Comparison of ENCODE assay signal across 12 cellular contexts in the genomic region with DNA sequence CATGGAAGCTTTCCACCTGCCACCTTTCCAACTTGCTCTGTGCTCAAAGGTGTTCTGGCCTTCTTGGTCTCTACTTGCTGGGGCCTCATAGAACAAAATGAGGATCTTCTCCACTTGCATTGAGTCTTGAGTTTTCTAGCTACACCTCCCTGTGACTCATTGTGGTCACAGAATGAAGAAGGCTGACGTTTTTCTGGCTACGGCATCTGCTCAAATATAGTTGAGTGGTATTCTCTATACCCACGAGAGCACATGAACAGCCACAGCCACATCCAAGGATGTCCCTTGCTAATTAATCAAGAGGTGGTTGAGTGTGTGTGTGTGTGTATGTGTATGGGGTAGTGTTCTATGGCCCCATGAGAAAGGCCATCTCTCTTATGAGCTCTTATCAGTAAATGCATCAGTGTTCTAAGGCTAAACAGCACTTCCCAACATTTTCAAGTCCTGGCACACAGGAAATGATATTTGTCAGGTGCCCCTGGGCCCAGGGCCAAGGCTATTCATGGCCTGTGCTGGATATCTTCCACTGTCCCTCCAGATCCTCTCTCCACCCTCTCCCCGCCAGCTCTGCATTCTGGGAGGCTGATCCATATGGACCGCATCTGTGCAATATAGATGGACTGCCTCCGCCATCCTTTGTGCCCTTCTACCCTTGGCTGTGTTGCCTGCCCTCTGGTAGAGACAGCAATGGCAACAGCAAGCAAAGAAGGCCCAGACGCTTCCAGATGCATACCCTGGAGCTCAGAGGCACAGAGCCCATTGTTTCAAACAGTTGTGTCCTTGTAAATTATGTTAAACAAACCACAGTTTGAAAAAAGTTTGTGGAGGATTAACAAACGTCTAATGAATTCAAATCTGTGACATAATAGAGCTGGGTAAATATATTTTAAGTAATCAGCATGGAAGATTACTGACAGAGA.
DNase-seq lines count a peak whose midpoint lies in the region; ATAC-seq and TF ChIP-seq lines count a peak whose summit lies in the region.
"Had no signal": no experiment of that assay in that cellular context is flagged by ENCODE, and none has a peak within 500 bp of the region (broad histone marks: within the 10 kb centered on the region; RNA-seq: fewer than 3 reads in every experiment).

No MANE protein-coding gene starts in this region.

- no peak overlapping the region for H2BK5ac ChIP-seq in mesenchymal stem cell (ENCODE audit: low read depth, low read length, poor library complexity, severe bottlenecking)

- no peak overlapping the region for H3K4ac ChIP-seq in mesenchymal stem cell (ENCODE audit: low read depth in 1 of 2, low read length in 2 of 2)

- no peak overlapping the region for H2BK12ac ChIP-seq in mesenchymal stem cell (ENCODE audit: low read length in 2 of 2)

- no peak overlapping the region for H2BK120ac ChIP-seq in mesenchymal stem cell (ENCODE audit: low read depth, low read length)

- no peaks in the 10 kb centered on the region for H3K9me3 ChIP-seq in mesenchymal stem cell (ENCODE audit: control insufficient read depth, low read length)
- H3K9me3 ChIP-seq in ovary = no peaks in the 10 kb centered on the region
- H3K9me3 ChIP-seq: esophagus muscularis mucosa, suprapubic skin had no signal

- peak; percentile 32 for DNase-seq in Daoy (ENCODE audit: low read depth)
- peak; percentile 87 for DNase-seq in MV-4-11 (lab: John Stamatoyannopoulos, UW)
- DNase-seq in activated CD8-positive, alpha-beta T cell treated with anti-CD3 and anti-CD28 coated beads, Interleukin-2, amount 10 ng/mL, durations not matched to agents 7 days and 5 days = peak; percentile 67
- DNase-seq in mesenchymal stem cell = peak; percentile 42
- DNase-seq in coronary artery (ENCODE audit: low spot score) = no peak
- no peak for DNase-seq in ovary
- DNase-seq in Kasumi-1 (lab: John Stamatoyannopoulos, UW) = no peak
- DNase-seq: activated naive CD4-positive, alpha-beta T cell treated with anti-CD3 and anti-CD28 coated beads, Interleukin-2, amount 50 U/mL, for 16 hours; NCI-H1417 treated with DMSO at 0.1 percent for 48 hours had no signal

- POLR2A ChIA-PET in activated CD8-positive, alpha-beta T cell treated with anti-CD3 and anti-CD28 coated beads, Interleukin-2, amount 10 ng/mL, durations not matched to agents 7 days and 5 days (lab: Charles Lee) = no interaction called here

- H3K27ac Mint-ChIP-seq in activated CD8-positive, alpha-beta T cell treated with anti-CD3 and anti-CD28 coated beads, Interleukin-2, amount 10 ng/mL, durations not matched to agents 7 days and 5 days = peak overlapping the region; percentile 24

- H3K4me3 Mint-ChIP-seq in activated CD8-positive, alpha-beta T cell treated with anti-CD3 and anti-CD28 coated beads, Interleukin-2, amount 10 ng/mL, durations not matched to agents 7 days and 5 days = no peak overlapping the region

- peaks cover 31% of the 10 kb centered on the region for H3K4me1 Mint-ChIP-seq in activated CD8-positive, alpha-beta T cell treated with anti-CD3 and anti-CD28 coated beads, Interleukin-2, amount 10 ng/mL, durations not matched to agents 7 days and 5 days (ENCODE audit: low read depth)

- intact Hi-C loops in ovary (cut with DNase I) = no loop called here

- no peaks in the 10 kb centered on the region for H3K9me3 Mint-ChIP-seq in activated CD8-positive, alpha-beta T cell treated with anti-CD3 and anti-CD28 coated beads, Interleukin-2, amount 10 ng/mL, durations not matched to agents 7 days and 5 days (ENCODE audit: insufficient read depth)

- H3K18ac ChIP-seq in mesenchymal stem cell (ENCODE audit: low read depth in 1 of 2, low read length in 2 of 2) = no peak overlapping the region

- no peak overlapping the region for H3K14ac ChIP-seq in mesenchymal stem cell (ENCODE audit: low read length in 2 of 2)

- no peak for TF ChIP-seq POLR2A in ovary (IDR thresholded peaks at IDR 0.05)

- no peak overlapping the region for H3K9ac ChIP-seq in mesenchymal stem cell (ENCODE audit: low read length)

- no peak overlapping the region for H3K4me2 ChIP-seq in mesenchymal stem cell (ENCODE audit: low read length, poor library complexity, severe bottlenecking)

- CTCF ChIA-PET in activated CD8-positive, alpha-beta T cell treated with anti-CD3 and anti-CD28 coated beads, Interleukin-2, amount 10 ng/mL, durations not matched to agents 7 days and 5 days (lab: Charles Lee) = interaction anchor here (0.9 kb wide), 1 partner anchor 9 kb away, joined by 3 read pairs; no protein-coding TSS in a partner anchor

- H3K36me3 ChIP-seq in mesenchymal stem cell (ENCODE audit: control insufficient read depth in 1 of 2, insufficient read depth in 2 of 2, low read depth in 1 of 2, low read length in 2 of 2) = no peaks in the 10 kb centered on the region
- H3K36me3 ChIP-seq in ovary = no peaks in the 10 kb centered on the region
- H3K36me3 ChIP-seq: esophagus muscularis mucosa, suprapubic skin had no signal

- 62% methylated on average over 8 of the region's 8 CpGs for WGBS in mesenchymal stem cell
- WGBS in ovary, 3 donors = 74 to 80% (median 77%) methylated on average over 8 of the region's 8 CpGs

- H3K79me1 ChIP-seq in mesenchymal stem cell (replicated peaks; ENCODE audit: low read length, poor library complexity, severe bottlenecking) = no peaks in the 10 kb centered on the region

- no peak overlapping the region for H2AK5ac ChIP-seq in mesenchymal stem cell (ENCODE audit: low read length, severe bottlenecking)

- no peak overlapping the region for H4K91ac ChIP-seq in mesenchymal stem cell (ENCODE audit: low read length)

- peaks cover 0 to 32% of the 10 kb centered on the region in 2 experiments for H3K27me3 ChIP-seq in mesenchymal stem cell (ENCODE audit: control insufficient read depth in 1 of 2, insufficient read depth in 1 of 2, low read length in 2 of 2)
- no peaks in the 10 kb centered on the region for H3K27me3 ChIP-seq in ovary
- H3K27me3 ChIP-seq: esophagus muscularis mucosa had no signal

- H3K27ac ChIP-seq in mesenchymal stem cell (ENCODE audit: low read length, poor library complexity, severe bottlenecking) (no peak overlapping the region), coronary artery (no peak overlapping the region), ovary (no peak overlapping the region)
- H3K27ac ChIP-seq: esophagus muscularis mucosa, suprapubic skin had no signal

- H3K4me3 ChIP-seq in mesenchymal stem cell (ENCODE audit: insufficient read depth in 1 of 2, low read depth in 1 of 2, low read length in 2 of 2) (no peak overlapping the region), coronary artery (no peak overlapping the region), ovary (no peak overlapping the region)
- H3K4me3 ChIP-seq: esophagus muscularis mucosa, suprapubic skin had no signal

- H2BK15ac ChIP-seq in mesenchymal stem cell (ENCODE audit: low read depth, poor library complexity, severe bottlenecking) = no peak overlapping the region

- ATAC-seq in activated CD8-positive, alpha-beta T cell treated with anti-CD3 and anti-CD28 coated beads, Interleukin-2, amount 10 ng/mL, durations not matched to agents 7 days and 5 days = peak; percentile 92
- no peak for ATAC-seq in GM18498 (IDR thresholded peaks at IDR 0.05; ENCODE audit: unreplicated experiment)

- no peak overlapping the region for H3K23ac ChIP-seq in mesenchymal stem cell (ENCODE audit: low read length in 2 of 2)

- no peak overlapping the region for H2AFZ ChIP-seq in mesenchymal stem cell (ENCODE audit: low read depth, low read length)

- H4K8ac ChIP-seq in mesenchymal stem cell (ENCODE audit: low read length) = no peak overlapping the region

- TF ChIP-seq CTCF in coronary artery (IDR thresholded peaks at IDR 0.05) (no peak), ovary (IDR thresholded peaks at IDR 0.05) (no peak)

- no peaks in the 10 kb centered on the region for H3K27me3 Mint-ChIP-seq in activated CD8-positive, alpha-beta T cell treated with anti-CD3 and anti-CD28 coated beads, Interleukin-2, amount 10 ng/mL, durations not matched to agents 7 days and 5 days (ENCODE audit: low read depth)

- no peak for TF ChIP-seq EP300 in ovary (IDR thresholded peaks at IDR 0.05)

- H3K36me3 Mint-ChIP-seq in activated CD8-positive, alpha-beta T cell treated with anti-CD3 and anti-CD28 coated beads, Interleukin-2, amount 10 ng/mL, durations not matched to agents 7 days and 5 days (ENCODE audit: low read depth) = no peaks in the 10 kb centered on the region

- peaks cover 2% of the 10 kb centered on the region for H3K4me1 ChIP-seq in mesenchymal stem cell (ENCODE audit: control insufficient read depth, insufficient read depth, low read depth, low read length)
- no peaks in the 10 kb centered on the region for H3K4me1 ChIP-seq in ovary (ENCODE audit: insufficient read depth)
- H3K4me1 ChIP-seq: esophagus muscularis mucosa, suprapubic skin had no signal

Comparison
In these comparisons a context has a peak if more than half of its experiments do, and no peak if none do; other contexts are left out.
1. DNase-seq: peak in Daoy (single experiment), MV-4-11 (single experiment), activated CD8-positive, alpha-beta T cell treated with anti-CD3 and anti-CD28 coated beads, Interleukin-2, amount 10 ng/mL, durations not matched to agents 7 days and 5 days (single experiment) and mesenchymal stem cell (single experiment); none in coronary artery (single experiment), ovary (0 of 5) and Kasumi-1 (0 of 2).